Comparison of ENCODE assay signal across 27 cellular contexts in the genomic region with DNA sequence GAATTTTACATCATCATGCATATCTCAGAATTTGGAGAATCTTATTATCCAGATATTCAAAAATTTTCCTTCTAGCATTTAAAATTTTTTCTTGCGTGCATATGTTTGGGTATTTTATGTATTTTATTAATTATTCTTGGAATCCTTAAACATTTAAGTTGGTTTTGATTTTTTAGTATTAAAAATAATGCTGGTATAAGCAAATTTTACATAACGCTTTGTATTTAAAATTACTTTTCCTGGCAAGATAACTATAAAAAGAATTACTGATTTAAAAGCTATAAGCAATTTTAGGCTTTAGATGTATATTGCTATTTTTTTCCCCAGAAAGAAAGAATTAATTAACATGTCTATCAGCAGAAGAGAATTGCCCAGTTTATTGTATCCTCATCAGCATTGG.
"Had no signal": no experiment of that assay in that cellular context is flagged by ENCODE, and none has a peak within 500 bp of the region (broad histone marks: within the 10 kb centered on the region; RNA-seq: fewer than 3 reads in every experiment).

No MANE protein-coding gene starts in this region.

- DNase-seq: colonic mucosa; cortex of kidney; dermis blood vessel endothelial cell; dorsolateral prefrontal cortex; effector CD4-positive, alpha-beta T cell; effector CD8-positive, alpha-beta T cell; effector memory CD4-positive, alpha-beta T cell; effector memory CD8-positive, alpha-beta T cell; endodermal cell; erythroblast; esophagus squamous epithelium; foreskin fibroblast; foreskin keratinocyte; foreskin melanocyte; gastrocnemius medialis; glutamatergic neuron; head of caudate nucleus; heart left ventricle; heart right ventricle had no signal

- H3K9me3 ChIP-seq: colonic mucosa, esophagus muscularis mucosa, esophagus squamous epithelium, gastrocnemius medialis, gastroesophageal sphincter, heart left ventricle, heart right ventricle had no signal

- H3K27ac ChIP-seq: colonic mucosa, coronary artery, dorsolateral prefrontal cortex, epithelial cell of prostate, esophagus muscularis mucosa, esophagus squamous epithelium, foreskin keratinocyte, gastrocnemius medialis, gastroesophageal sphincter, heart left ventricle, heart right ventricle had no signal

- ATAC-seq: effector memory CD8-positive, alpha-beta T cell; esophagus mucosa; foreskin keratinocyte; gastrocnemius medialis; gastroesophageal sphincter; heart left ventricle; heart right ventricle had no signal

- H3K4me3 ChIP-seq: colonic mucosa, coronary artery, dorsolateral prefrontal cortex, esophagus muscularis mucosa, esophagus squamous epithelium, gastrocnemius medialis, gastroesophageal sphincter, heart left ventricle, heart right ventricle had no signal

- H3K27me3 ChIP-seq: colonic mucosa, esophagus muscularis mucosa, esophagus squamous epithelium, foreskin keratinocyte, gastrocnemius medialis, gastroesophageal sphincter, heart left ventricle, heart right ventricle had no signal

- FAIRE-seq: endometrium, endothelial cell of umbilical vein, frontal cortex had no signal

- H3K36me3 ChIP-seq: colonic mucosa, esophagus muscularis mucosa, esophagus squamous epithelium, gastrocnemius medialis, gastroesophageal sphincter, heart left ventricle, heart right ventricle had no signal

- H3K4me1 ChIP-seq: colonic mucosa, esophagus muscularis mucosa, esophagus squamous epithelium, foreskin keratinocyte, gastrocnemius medialis, gastroesophageal sphincter, heart left ventricle, heart right ventricle had no signal
